Comparison of ENCODE assay signal across 22 cellular contexts in the genomic region with DNA sequence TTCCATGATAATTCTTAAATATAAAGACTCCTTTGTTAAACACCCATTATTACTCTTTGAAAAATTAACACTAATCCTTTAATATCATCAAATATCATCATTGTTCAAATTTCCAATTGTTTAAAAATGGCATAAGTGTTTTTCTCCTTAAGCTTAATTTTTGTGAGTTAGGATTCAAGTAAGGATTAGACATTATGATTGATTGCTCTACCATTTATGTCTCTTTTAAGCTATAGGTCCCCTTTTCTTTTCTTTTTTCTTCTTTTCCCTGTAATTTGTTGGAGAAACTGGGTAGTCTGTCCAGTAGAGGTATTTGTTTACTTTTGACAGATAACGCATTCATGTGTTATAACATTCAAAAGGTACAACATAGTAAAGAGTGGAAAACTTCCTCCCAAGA. TPM values are rescaled to one million over a fixed set of nuclear protein-coding genes. Genes with fewer than 3 reads are reported as not detected.
A peak's percentile ranks its signal among the peaks of the same experiment; 100 is the strongest.
DNase-seq lines count a peak whose midpoint lies in the region; ATAC-seq, FAIRE-seq and TF ChIP-seq lines count a peak whose summit lies in the region.
"Had no signal": no experiment of that assay in that cellular context is flagged by ENCODE, and none has a peak within 500 bp of the region (broad histone marks: within the 10 kb centered on the region; RNA-seq: fewer than 3 reads in every experiment).

No MANE protein-coding gene starts in this region.

- H3K4me1 ChIP-seq in K562 (replicated peaks in 1 of 2; ENCODE audit: control insufficient read depth in 2 of 2, insufficient read depth in 2 of 2, low read length in 2 of 2) (peaks cover 23 to 47% of the 10 kb centered on the region in 2 experiments), muscle layer of duodenum (ENCODE audit: control insufficient read depth in 1 of 2, insufficient read depth in 2 of 2, low read length in 2 of 2) (peaks cover 25 to 66% of the 10 kb centered on the region in 2 donors)

- H3K9me1 ChIP-seq in K562 (ENCODE audit: control insufficient read depth, insufficient read depth, low read length): no peaks in the 10 kb centered on the region

- H3K9me3 ChIP-seq in K562 (replicated peaks; ENCODE audit: control insufficient read depth, insufficient read depth, low read depth, low read length): no peaks in the 10 kb centered on the region
- no peaks in the 10 kb centered on the region for H3K9me3 ChIP-seq in muscle layer of duodenum (ENCODE audit: control insufficient read depth in 1 of 2, low read length in 2 of 2)
- H3K9me3 ChIP-seq: body of pancreas, SK-N-SH had no signal

- no peaks in the 10 kb centered on the region for H3K27me3 ChIP-seq in K562 (ENCODE audit: control insufficient read depth in 2 of 2, insufficient read depth in 2 of 2, low read length in 2 of 2)
- no peaks in the 10 kb centered on the region for H3K27me3 ChIP-seq in muscle layer of duodenum (ENCODE audit: low read depth, low read length)
- H3K27me3 ChIP-seq: body of pancreas had no signal

- TF ChIP-seq POLR2A in K562 (conservative IDR thresholded peaks at IDR 0.05): no peak

- no peak for TF ChIP-seq CTCF in K562 (IDR thresholded peaks at IDR 0.05 in 2 of 3, conservative IDR thresholded peaks at IDR 0.05 in 1 of 3; ENCODE audit: insufficient read depth in 2 of 3, low read depth in 1 of 3, low read length in 3 of 3)

- no peak overlapping the region for H3K9ac ChIP-seq in K562 (ENCODE audit: insufficient read depth in 1 of 2, low read depth in 2 of 2, low read length in 2 of 2)
- H3K9ac ChIP-seq: SK-N-SH had no signal

- TF ChIP-seq EP300 in K562 (IDR thresholded peaks at IDR 0.05; ENCODE audit: low read length): no peak

- no TSS peak for BruUV-seq in K562 (replicated peaks; lab: Mats Ljungman, UMichigan)

- H3K36me3 ChIP-seq in K562 (ENCODE audit: control insufficient read depth, insufficient read depth, low read length): peaks cover 63% of the 10 kb centered on the region
- H3K36me3 ChIP-seq in muscle layer of duodenum (ENCODE audit: control insufficient read depth in 1 of 2, insufficient read depth in 2 of 2, low read length in 2 of 2): no peaks in the 10 kb centered on the region

- intact Hi-C loops in K562 (cut with micrococcal nuclease): no loop called here

- ATAC-seq in K562: no peak
- ATAC-seq in SK-N-SH treated with all-trans-retinoic acid at 6 μM for 48 hours: no peak
- ATAC-seq: body of pancreas had no signal

- no peak for FAIRE-seq in K562 (lab: Jason Lieb, UNC)
- FAIRE-seq: kidney had no signal

- no peak overlapping the region for H3K4me3 ChIP-seq in K562
- H3K4me3 ChIP-seq in muscle layer of duodenum (ENCODE audit: low read depth in 1 of 2, low read length in 2 of 2): no peak overlapping the region
- H3K4me3 ChIP-seq: body of pancreas, lung, smooth muscle cell had no signal

- in situ Hi-C loops in K562 (cut with MboI): no loop called here

- DNase-seq in HEK293T (ENCODE audit: extremely low spot score) (no peak), K562 (ENCODE audit: extremely low read depth in 1 of 4, low spot score in 3 of 4) (no peak), superior temporal gyrus (ENCODE audit: extremely low spot score) (peak; percentile 38), mesenteric fat pad (ENCODE audit: low spot score) (no peak), SKM-1 treated with dmso at 0.1 percent for 144 hours (lab: John Stamatoyannopoulos, UW; ENCODE audit: unreplicated experiment) (no peak)
- DNase-seq: activated CD4-positive, alpha-beta T cell treated with anti-CD3 and anti-CD28 coated beads for 48 hours; activated effector memory CD4-positive, alpha-beta T cell treated with anti-CD3 and anti-CD28 coated beads, Interleukin-2, amount 50 U/mL, for 16 hours; activated T-cell treated with anti-CD3 and anti-CD28 coated beads, Interleukin-2, amount 50 U/mL, for 1 hour; glutamatergic neuron; HCEC 1CT; kidney; MV-4-11; NCI-H146; NCI-H446 treated with DMSO at 0.1 percent for 48 hours; SK-N-SH; stimulated activated CD4-positive, alpha-beta T cell treated with anti-CD3 and anti-CD28 coated beads, Interleukin-1b, Interleukin-23, amount 100 ng/mL, for 48 hours; T-helper 2 cell had no signal

- 63% methylated on average over 1 of the region's 1 CpG for WGBS in K562 (ENCODE audit: insufficient coverage, low coverage, missing lambda C conversion rate)

- peaks cover 98% of the 10 kb centered on the region for H3K79me2 ChIP-seq in K562 (ENCODE audit: control insufficient read depth, insufficient read depth, low read length)

- no peak overlapping the region for H2AFZ ChIP-seq in K562 (ENCODE audit: low read depth, low read length)

- CTCF ChIA-PET in HEK293T (lab: Yijun Ruan, JAX) (interaction anchor here (0.8 to 1.4 kb wide), 6 partner anchors 9 to 74 kb away, joined by 3 to 5 read pairs (median 4); a partner anchor contains a TSS), K562 (lab: Yijun Ruan, JAX; ENCODE audit: low intra/inter-chr PET ratio) (no interaction called here)

- no peaks in the 10 kb centered on the region for H4K20me1 ChIP-seq in K562 (replicated peaks; ENCODE audit: control insufficient read depth, insufficient read depth, low read length)

- H3K27ac ChIP-seq in K562 (ENCODE audit: extremely low read depth, low read depth, low read length): no peak overlapping the region
- peak overlapping the region; percentile 43 for H3K27ac ChIP-seq in muscle layer of duodenum (ENCODE audit: low read length)

- POLR2A ChIA-PET in HEK293T (lab: Yijun Ruan, JAX): interaction anchor here (1.5 to 4.9 kb wide), 2 partner anchors 9 to 18 kb away, joined by 3 to 28 read pairs; a partner anchor contains a TSS
- POLR2A ChIA-PET in K562 (lab: Yijun Ruan, JAX): interaction anchor here (1.0 to 10.0 kb wide), 6 partner anchors 7 to 18 kb away, joined by 4 to 62 read pairs (median 4); a partner anchor contains a TSS

- H3K4me2 ChIP-seq in K562 (ENCODE audit: insufficient read depth, low read length): no peak overlapping the region
- H3K4me2 ChIP-seq: SK-N-SH, smooth muscle cell had no signal

- TF ChIP-seq RAD21 in K562 (CRISPR knock-in tag; conservative IDR thresholded peaks at IDR 0.05 in 1 of 2, IDR thresholded peaks at IDR 0.05 in 1 of 2): no peak

TF ChIP-seq in HEK293T, 16 proteins besides CTCF, POLR2A, EP300 and RAD21:
- TF ChIP-seq FOXM1 (IDR thresholded peaks at IDR 0.05; ENCODE audit: borderline replicate concordance): no peak
- TF ChIP-seq, protein P1, sequence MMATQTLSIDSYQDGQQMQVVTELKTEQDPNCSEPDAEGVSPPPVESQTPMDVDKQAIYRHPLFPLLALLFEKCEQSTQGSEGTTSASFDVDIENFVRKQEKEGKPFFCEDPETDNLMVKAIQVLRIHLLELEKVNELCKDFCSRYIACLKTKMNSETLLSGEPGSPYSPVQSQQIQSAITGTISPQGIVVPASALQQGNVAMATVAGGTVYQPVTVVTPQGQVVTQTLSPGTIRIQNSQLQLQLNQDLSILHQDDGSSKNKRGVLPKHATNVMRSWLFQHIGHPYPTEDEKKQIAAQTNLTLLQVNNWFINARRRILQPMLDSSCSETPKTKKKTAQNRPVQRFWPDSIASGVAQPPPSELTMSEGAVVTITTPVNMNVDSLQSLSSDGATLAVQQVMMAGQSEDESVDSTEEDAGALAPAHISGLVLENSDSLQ (IDR thresholded peaks at IDR 0.05): peak; percentile 40

TF ChIP-seq in K562, 482 proteins besides CTCF, POLR2A, EP300 and RAD21 (continues in another document):
- TF ChIP-seq ZC3H4 (CRISPR knock-in tag; IDR thresholded peaks at IDR 0.05; ENCODE audit: borderline replicate concordance) (no peak), MEIS2 (IDR thresholded peaks at IDR 0.05; ENCODE audit: partially characterized antibody) (peak; percentile 60)

TF ChIP-seq in SK-N-SH treated with all-trans-retinoic acid at 6 μM for 48 hours, 23 proteins besides CTCF, POLR2A, EP300 and RAD21 (continues in another document):
- no peak for TF ChIP-seq ZNF70 (CRISPR knock-in tag; IDR thresholded peaks at IDR 0.05)
- TF ChIP-seq, protein P2, sequence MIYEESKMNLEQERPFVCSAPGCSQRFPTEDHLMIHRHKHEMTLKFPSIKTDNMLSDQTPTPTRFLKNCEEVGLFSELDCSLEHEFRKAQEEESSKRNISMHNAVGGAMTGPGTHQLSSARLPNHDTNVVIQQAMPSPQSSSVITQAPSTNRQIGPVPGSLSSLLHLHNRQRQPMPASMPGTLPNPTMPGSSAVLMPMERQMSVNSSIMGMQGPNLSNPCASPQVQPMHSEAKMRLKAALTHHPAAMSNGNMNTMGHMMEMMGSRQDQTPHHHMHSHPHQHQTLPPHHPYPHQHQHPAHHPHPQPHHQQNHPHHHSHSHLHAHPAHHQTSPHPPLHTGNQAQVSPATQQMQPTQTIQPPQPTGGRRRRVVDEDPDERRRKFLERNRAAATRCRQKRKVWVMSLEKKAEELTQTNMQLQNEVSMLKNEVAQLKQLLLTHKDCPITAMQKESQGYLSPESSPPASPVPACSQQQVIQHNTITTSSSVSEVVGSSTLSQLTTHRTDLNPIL (CRISPR knock-in tag; IDR thresholded peaks at IDR 0.05; ENCODE audit: low read depth): no peak
- no peak for TF ChIP-seq BACH2 (CRISPR knock-in tag; IDR thresholded peaks at IDR 0.05; ENCODE audit: borderline replicate concordance)
- no peak for TF ChIP-seq ZNF565 (CRISPR knock-in tag; conservative IDR thresholded peaks at IDR 0.05; ENCODE audit: low read depth)
- TF ChIP-seq SNAI2 (CRISPR knock-in tag; IDR thresholded peaks at IDR 0.05): no peak

RNA-seq across cellular contexts. Expression of a gene that starts 9.1 kb away (rescaled TPM):
- total RNA-seq in K562 (2011; cell fraction: chromatin; rRNA removed; ENCODE audit: low replicate concordance): 132 and 172 TPM in 2 replicates
- total RNA-seq in K562 (2011; cell fraction: nucleolus; rRNA removed): 83.2 and 102 TPM in 2 replicates
- 106 and 122 TPM in 2 replicates for total RNA-seq in K562 (2011; cell fraction: nucleoplasm; rRNA removed)
- total RNA-seq in K562 (2014; rRNA removed): 33.0 and 57.6 TPM in 2 replicates
- 41.4 and 47.5 TPM in 2 replicates for total RNA-seq in K562 (2014; rRNA removed; fragmentation: Illumina TruSeq; extraction: Trizol)
- total RNA-seq in K562 (2015; rRNA removed; fragmentation: Illumina TruSeq; extraction: Trizol): 48.9 and 49.2 TPM in 2 replicates
- 80.9 and 99.8 TPM in 2 replicates for total RNA-seq in K562 (2021)
- polyA plus RNA-seq in K562 (2011; rRNA removed): 54.0 and 74.7 TPM in 2 replicates
- 51.7 and 55.3 TPM in 2 replicates for polyA plus RNA-seq in K562 (2011; cell fraction: cytosol; rRNA removed)
- 45.7 and 51.1 TPM in 2 replicates for polyA plus RNA-seq in K562 (2011; cell fraction: nucleus; rRNA removed)
- 31.8 and 34.6 TPM in 2 replicates for polyA plus RNA-seq in K562 (2012)
- polyA plus RNA-seq in K562 (2014; fragmentation: Illumina TruSeq; extraction: Trizol): 76.3 and 78.6 TPM in 2 replicates
- 10 to 100 TPM; 16.9 to 18.1 TPM for polyA plus RNA-seq in K562 (2014; fragmentation: Nextera tagmentation; extraction: Ambion mirVana)
- 30.4 and 34.5 TPM in 2 replicates for polyA plus RNA-seq in K562 (2014; rRNA removed)
- polyA minus RNA-seq in K562 (2011; rRNA and poly(A)+ RNA removed): 150 and 180 TPM in 2 replicates
- polyA minus RNA-seq in K562 (2011; cell fraction: cytosol; rRNA and poly(A)+ RNA removed): 54.4 and 55.4 TPM in 2 replicates
- 26.9 and 57.4 TPM in 2 replicates for polyA minus RNA-seq in K562 (2011; cell fraction: nucleus; rRNA and poly(A)+ RNA removed)
- 101 TPM for total RNA-seq in mesenteric fat pad
